8 cellular contexts compared by ENCODE assay signal in the genomic region with DNA sequence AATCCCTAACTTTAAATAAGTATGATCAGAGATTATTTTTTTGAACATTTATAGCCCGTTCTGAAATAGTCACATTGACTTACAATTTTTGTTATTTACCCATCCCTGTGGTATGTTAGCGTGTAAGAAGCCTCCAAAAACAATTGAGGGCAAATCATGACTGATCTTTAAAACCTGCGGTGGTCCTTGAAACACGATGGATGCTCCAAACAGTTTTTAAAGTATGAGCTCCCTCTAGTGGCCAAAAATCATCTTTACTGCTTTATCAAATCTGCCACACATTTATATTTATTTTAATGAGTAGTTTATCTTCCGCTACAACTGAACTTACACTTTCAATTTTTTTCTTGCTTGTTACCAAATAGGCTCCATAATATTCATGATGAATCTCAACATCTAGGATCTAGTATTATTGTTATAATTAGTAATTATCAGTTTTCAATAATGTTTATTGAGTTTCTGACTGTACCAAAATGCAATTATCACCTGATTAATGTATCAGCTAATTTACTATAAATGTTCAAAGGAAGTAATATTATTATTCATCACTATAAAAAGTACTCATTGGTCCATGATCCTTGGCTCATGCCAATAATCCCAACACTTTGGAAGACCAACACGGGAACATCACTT. TPM values are rescaled to one million over a fixed set of nuclear protein-coding genes. Genes with fewer than 3 reads are reported as not detected.
A peak's percentile ranks its signal among the peaks of the same experiment; 100 is the strongest.
DNase-seq lines count a peak whose midpoint lies in the region; ATAC-seq and TF ChIP-seq lines count a peak whose summit lies in the region.

No MANE protein-coding gene starts in this region.

- H3K9me3 Mint-ChIP-seq in natural killer cell, result no peaks in the 10 kb centered on the region
- no peaks in the 10 kb centered on the region for H3K9me3 Mint-ChIP-seq in natural killer cell treated with Interleukin-12 subunit alpha and Interleukin-12 subunit beta and Interleukin-15 and Interleukin-18, amount 100 ng/mL, for 72 hours

- H3K36me3 ChIP-seq in ascending aorta (no peaks in the 10 kb centered on the region), thoracic aorta (no peaks in the 10 kb centered on the region)

- DNase-seq in natural killer cell, result no peak
- no peak for DNase-seq in natural killer cell treated with Interleukin-12 subunit alpha and Interleukin-12 subunit beta and Interleukin-15 and Interleukin-18, amount 100 ng/mL, for 72 hours (ENCODE audit: low spot score)
- DNase-seq in NCI-H345 (lab: John Stamatoyannopoulos, UW), result peak; percentile 71
- DNase-seq in ascending aorta (ENCODE audit: low spot score in 2 of 2), result no peak
- DNase-seq in inferior parietal cortex (ENCODE audit: extremely low spot score), result peak; percentile 86
- DNase-seq in thoracic aorta (ENCODE audit: low spot score), result no peak

- TF ChIP-seq CTCF in natural killer cell (IDR thresholded peaks at IDR 0.05) (peak; percentile 88), ascending aorta (IDR thresholded peaks at IDR 0.05) (peak in 2 of 3 experiments; percentile 57 to 75), thoracic aorta (IDR thresholded peaks at IDR 0.05) (peak; percentile 75)

- H3K4me1 ChIP-seq in ascending aorta (peaks cover 0 to 1% of the 10 kb centered on the region in 2 donors), thoracic aorta (ENCODE audit: control insufficient read depth in 1 of 2, low read depth in 2 of 2) (peaks cover 1 to 5% of the 10 kb centered on the region in 2 donors)

- no peaks in the 10 kb centered on the region for H3K4me1 Mint-ChIP-seq in natural killer cell
- no peaks in the 10 kb centered on the region for H3K4me1 Mint-ChIP-seq in natural killer cell treated with Interleukin-12 subunit alpha and Interleukin-12 subunit beta and Interleukin-15 and Interleukin-18, amount 100 ng/mL, for 72 hours (ENCODE audit: low read depth in 2 of 2)

- H3K27me3 ChIP-seq in ascending aorta, result no peaks in the 10 kb centered on the region
- H3K27me3 ChIP-seq in thoracic aorta (replicated peaks; ENCODE audit: insufficient read depth), result no peaks in the 10 kb centered on the region

- no peak overlapping the region for H3K27ac ChIP-seq in ascending aorta
- no peak overlapping the region for H3K27ac ChIP-seq in thoracic aorta

- no peak for TF ChIP-seq POLR2A in GM18505 (IDR thresholded peaks at IDR 0.05; ENCODE audit: borderline replicate concordance, extremely low read depth, insufficient read depth, insufficient read length)

- ATAC-seq in natural killer cell, result peak in 2 of 3 donors; percentile 40 to 63
- ATAC-seq in natural killer cell treated with Interleukin-12 subunit alpha and Interleukin-12 subunit beta and Interleukin-15 and Interleukin-18, amount 100 ng/mL, for 72 hours, result no peak
- peak; percentile 86 for ATAC-seq in HG03342 (IDR thresholded peaks at IDR 0.05; ENCODE audit: unreplicated experiment)
- ATAC-seq in thoracic aorta (ENCODE audit: insufficient number of reproducible peaks, low FRiP score, low read depth), result no peak
- no peak for ATAC-seq in GM18505 (IDR thresholded peaks at IDR 0.05; ENCODE audit: unreplicated experiment)

- no peak overlapping the region for H3K4me3 Mint-ChIP-seq in natural killer cell
- H3K4me3 Mint-ChIP-seq in natural killer cell treated with Interleukin-12 subunit alpha and Interleukin-12 subunit beta and Interleukin-15 and Interleukin-18, amount 100 ng/mL, for 72 hours, result no peak overlapping the region

- H3K9me3 ChIP-seq in ascending aorta (no peaks in the 10 kb centered on the region), thoracic aorta (no peaks in the 10 kb centered on the region)

- intact Hi-C loops in natural killer cell (cut with micrococcal nuclease), result loop anchor here (5.0 kb wide), 1 partner anchor 1727 kb away; no protein-coding TSS in a partner anchor
- intact Hi-C loops in ascending aorta (cut with DNase I), result no loop called here

- H3K36me3 Mint-ChIP-seq in natural killer cell, result no peaks in the 10 kb centered on the region
- H3K36me3 Mint-ChIP-seq in natural killer cell treated with Interleukin-12 subunit alpha and Interleukin-12 subunit beta and Interleukin-15 and Interleukin-18, amount 100 ng/mL, for 72 hours, result no peaks in the 10 kb centered on the region

- no peak overlapping the region for H3K27ac Mint-ChIP-seq in natural killer cell
- no peak overlapping the region for H3K27ac Mint-ChIP-seq in natural killer cell treated with Interleukin-12 subunit alpha and Interleukin-12 subunit beta and Interleukin-15 and Interleukin-18, amount 100 ng/mL, for 72 hours

- H3K4me3 ChIP-seq in ascending aorta (no peak overlapping the region), thoracic aorta (no peak overlapping the region)

- peaks cover 0 to 12% of the 10 kb centered on the region in 2 donors for H3K27me3 Mint-ChIP-seq in natural killer cell (ENCODE audit: low read depth in 2 of 2)
- peaks cover 6 to 7% of the 10 kb centered on the region in 2 donors for H3K27me3 Mint-ChIP-seq in natural killer cell treated with Interleukin-12 subunit alpha and Interleukin-12 subunit beta and Interleukin-15 and Interleukin-18, amount 100 ng/mL, for 72 hours

RNA-seq across cellular contexts. Expression of gene MARCKS, which starts 52.2 kb away (rescaled TPM):
- total RNA-seq in natural killer cell (1 to 10 TPM; 2.1 to 9.2 (median 8.6) TPM), ascending aorta (42.7 TPM), thoracic aorta (10 to 100 TPM; 34.3 TPM)
- total RNA-seq in natural killer cell treated with Interleukin-12 subunit alpha and Interleukin-12 subunit beta and Interleukin-15 and Interleukin-18, amount 100 ng/mL, for 72 hours, result 1 to 10 TPM in 1 of 2 donors, under 1 TPM in 1; 0.74 to 1.1 TPM

Comparison
In these comparisons a context has a peak if more than half of its experiments do, and no peak if none do; other contexts are left out.
1. ATAC-seq: peak in natural killer cell (2 of 3) and HG03342 (single experiment); none in natural killer cell treated with Interleukin-12 subunit alpha and Interleukin-12 subunit beta and Interleukin-15 and Interleukin-18, amount 100 ng/mL, for 72 hours (0 of 2), thoracic aorta (single experiment) and GM18505 (single experiment).
2. DNase-seq: peak in NCI-H345 (single experiment) and inferior parietal cortex (single experiment); none in natural killer cell (single experiment), natural killer cell treated with Interleukin-12 subunit alpha and Interleukin-12 subunit beta and Interleukin-15 and Interleukin-18, amount 100 ng/mL, for 72 hours (single experiment), ascending aorta (0 of 2) and thoracic aorta (single experiment).
3. Peak in every context shown above with its lines, with median percentiles within 50 percentile points of each other: CTCF ChIP-seq.